In genomic region chr12:109645708-109646107, GRCh38 we compare ENCODE assay signal across 33 cellular contexts.
"Had no signal": no experiment of that assay in that cellular context is flagged by ENCODE, and none has a peak within 500 bp of the region (broad histone marks: within the 10 kb centered on the region; RNA-seq: fewer than 3 reads in every experiment).

No MANE protein-coding gene starts in this region.

- H3K4me1 ChIP-seq: ascending aorta, breast epithelium, colonic mucosa had no signal

- H3K4me1 Mint-ChIP-seq: activated CD4-positive, alpha-beta memory T cell treated with anti-CD3 and anti-CD28 coated beads, Interleukin-2, amount 10 ng/mL, durations not matched to agents 7 days and 5 days; activated CD4-positive, alpha-beta T cell treated with anti-CD3 and anti-CD28 coated beads, Interleukin-2, amount 10 ng/mL, durations not matched to agents 7 days and 5 days; activated naive CD4-positive, alpha-beta T cell treated with anti-CD3 and anti-CD28 coated beads, Interleukin-2, amount 10 ng/mL, durations not matched to agents 7 days and 5 days; activated naive CD8-positive, alpha-beta T cell treated with anti-CD3 and anti-CD28 coated beads, Interleukin-2, amount 10 ng/mL, durations not matched to agents 7 days and 5 days; T-cell; WTC11 had no signal

- H3K36me3 ChIP-seq: ascending aorta, breast epithelium, cardiac muscle cell, colonic mucosa had no signal

- H3K9me3 Mint-ChIP-seq: activated CD4-positive, alpha-beta memory T cell treated with anti-CD3 and anti-CD28 coated beads, Interleukin-2, amount 10 ng/mL, durations not matched to agents 7 days and 5 days; activated CD4-positive, alpha-beta T cell treated with anti-CD3 and anti-CD28 coated beads, Interleukin-2, amount 10 ng/mL, durations not matched to agents 7 days and 5 days; activated naive CD4-positive, alpha-beta T cell treated with anti-CD3 and anti-CD28 coated beads, Interleukin-2, amount 10 ng/mL, durations not matched to agents 7 days and 5 days; activated naive CD4-positive, alpha-beta T cell treated with anti-CD3 and anti-CD28 coated beads, Interleukin-2, amount 50 U/mL, for 72 hours; activated naive CD8-positive, alpha-beta T cell treated with anti-CD3 and anti-CD28 coated beads, Interleukin-2, amount 10 ng/mL, durations not matched to agents 7 days and 5 days; activated T-cell treated with anti-CD3 and anti-CD28 coated beads, Interleukin-2, amount 50 U/mL, for 24 hours; activated T-cell treated with anti-CD3 and anti-CD28 coated beads, Interleukin-2, amount 50 U/mL, for 72 hours; dendritic cell treated with granulocyte-macrophage colony-stimulating factor and Interleukin-4, amounts not matched to agents 40 ng/mL and 50 ng/mL, for 4 days; endodermal cell; T-cell; T-helper 1 cell treated with Interleukin-12 subunit alpha and Interleukin-12 subunit beta and Interleukin-4 antibody, amounts not matched to agents 30 μg/mL and 1 μg/mL, for 36 hours; T-helper 2 cell treated with Interferon-gamma antibody and Interleukin-4, amounts not matched to agents 5 μg/mL and 100 μg/mL, for 36 hours; WTC11 had no signal

- H3K27me3 Mint-ChIP-seq: brain had no signal

- H3K27ac ChIP-seq: ascending aorta, breast epithelium, cardiac muscle cell, colonic mucosa, dorsolateral prefrontal cortex had no signal

- H3K4me3 Mint-ChIP-seq: activated CD4-positive, alpha-beta memory T cell treated with anti-CD3 and anti-CD28 coated beads, Interleukin-2, amount 10 ng/mL, durations not matched to agents 7 days and 5 days; activated CD4-positive, alpha-beta T cell treated with anti-CD3 and anti-CD28 coated beads, Interleukin-2, amount 10 ng/mL, durations not matched to agents 7 days and 5 days; activated naive CD4-positive, alpha-beta T cell treated with anti-CD3 and anti-CD28 coated beads, Interleukin-2, amount 10 ng/mL, durations not matched to agents 7 days and 5 days; activated naive CD8-positive, alpha-beta T cell treated with anti-CD3 and anti-CD28 coated beads, Interleukin-2, amount 10 ng/mL, durations not matched to agents 7 days and 5 days; activated T-cell treated with anti-CD3 and anti-CD28 coated beads, Interleukin-2, amount 50 U/mL, for 24 hours; activated T-cell treated with anti-CD3 and anti-CD28 coated beads, Interleukin-2, amount 50 U/mL, for 72 hours; brain; dendritic cell treated with granulocyte-macrophage colony-stimulating factor and Interleukin-4, amounts not matched to agents 40 ng/mL and 50 ng/mL, for 4 days; endodermal cell; T-cell; T-helper 1 cell treated with Interleukin-12 subunit alpha and Interleukin-12 subunit beta and Interleukin-4 antibody, amounts not matched to agents 30 μg/mL and 1 μg/mL, for 36 hours; T-helper 2 cell treated with Interferon-gamma antibody and Interleukin-4, amounts not matched to agents 5 μg/mL and 100 μg/mL, for 36 hours; WTC11 had no signal

- H3K36me3 Mint-ChIP-seq: activated naive CD4-positive, alpha-beta T cell treated with anti-CD3 and anti-CD28 coated beads, Interleukin-2, amount 10 ng/mL, durations not matched to agents 7 days and 5 days; activated naive CD4-positive, alpha-beta T cell treated with anti-CD3 and anti-CD28 coated beads, Interleukin-2, amount 50 U/mL, for 72 hours; activated naive CD8-positive, alpha-beta T cell treated with anti-CD3 and anti-CD28 coated beads, Interleukin-2, amount 10 ng/mL, durations not matched to agents 7 days and 5 days; brain; T-cell; WTC11 had no signal

- ATAC-seq: activated naive CD4-positive, alpha-beta T cell treated with anti-CD3 and anti-CD28 coated beads, Interleukin-2, amount 50 U/mL, for 72 hours; activated T-cell treated with anti-CD3 and anti-CD28 coated beads, Interleukin-2, amount 50 U/mL, for 72 hours; esophagus mucosa; T-cell; WTC11 had no signal

- H3K27me3 ChIP-seq: ascending aorta, cardiac muscle cell, colonic mucosa had no signal

- H3K9me3 ChIP-seq: ascending aorta, breast epithelium, colonic mucosa had no signal

- H3K4me3 ChIP-seq: ascending aorta, breast epithelium, cardiac muscle cell, colonic mucosa, dorsolateral prefrontal cortex had no signal

- DNase-seq: activated CD4-positive, alpha-beta memory T cell treated with anti-CD3 and anti-CD28 coated beads, Interleukin-2, amount 10 ng/mL, durations not matched to agents 7 days and 5 days; activated CD4-positive, alpha-beta T cell treated with anti-CD3 and anti-CD28 coated beads for 1 hour; activated CD4-positive, alpha-beta T cell treated with anti-CD3 and anti-CD28 coated beads for 4 hours; activated CD4-positive, alpha-beta T cell treated with anti-CD3 and anti-CD28 coated beads, Interleukin-2, amount 10 ng/mL, durations not matched to agents 7 days and 5 days; activated CD4-positive, alpha-beta T cell treated with anti-CD3 and anti-CD28 coated beads, Interleukin-2, amount 50 U/mL, for 4 hours; activated CD8-positive, alpha-beta memory T cell treated with anti-CD3 and anti-CD28 coated beads, Interleukin-2, amount 50 U/mL, for 48 hours; activated gamma-delta T cell; activated naive CD4-positive, alpha-beta T cell; activated naive CD4-positive, alpha-beta T cell treated with anti-CD3 and anti-CD28 coated beads, Interleukin-2, amount 10 ng/mL, durations not matched to agents 7 days and 5 days; activated naive CD8-positive, alpha-beta T cell treated with anti-CD3 and anti-CD28 coated beads, Interleukin-2, amount 10 ng/mL, durations not matched to agents 7 days and 5 days; activated T-cell treated with anti-CD3 and anti-CD28 coated beads for 4 hours; activated T-cell treated with anti-CD3 and anti-CD28 coated beads, Interleukin-2, amount 50 U/mL, for 24 hours; activated T-cell treated with anti-CD3 and anti-CD28 coated beads, Interleukin-2, amount 50 U/mL, for 72 hours; central memory CD4-positive, alpha-beta T cell; cerebellar nuclear complex; colonic mucosa; dorsolateral prefrontal cortex; effector memory CD4-positive, alpha-beta T cell; endodermal cell; foreskin fibroblast; SW 1271; T-cell; T1000 had no signal

- H3K27ac Mint-ChIP-seq: activated CD4-positive, alpha-beta memory T cell treated with anti-CD3 and anti-CD28 coated beads, Interleukin-2, amount 10 ng/mL, durations not matched to agents 7 days and 5 days; activated CD4-positive, alpha-beta T cell treated with anti-CD3 and anti-CD28 coated beads, Interleukin-2, amount 10 ng/mL, durations not matched to agents 7 days and 5 days; activated naive CD4-positive, alpha-beta T cell treated with anti-CD3 and anti-CD28 coated beads, Interleukin-2, amount 10 ng/mL, durations not matched to agents 7 days and 5 days; activated naive CD4-positive, alpha-beta T cell treated with anti-CD3 and anti-CD28 coated beads, Interleukin-2, amount 50 U/mL, for 72 hours; activated naive CD8-positive, alpha-beta T cell treated with anti-CD3 and anti-CD28 coated beads, Interleukin-2, amount 10 ng/mL, durations not matched to agents 7 days and 5 days; activated T-cell treated with anti-CD3 and anti-CD28 coated beads, Interleukin-2, amount 50 U/mL, for 24 hours; activated T-cell treated with anti-CD3 and anti-CD28 coated beads, Interleukin-2, amount 50 U/mL, for 72 hours; dendritic cell treated with granulocyte-macrophage colony-stimulating factor and Interleukin-4, amounts not matched to agents 40 ng/mL and 50 ng/mL, for 4 days; endodermal cell; T-cell; T-helper 1 cell treated with Interleukin-12 subunit alpha and Interleukin-12 subunit beta and Interleukin-4 antibody, amounts not matched to agents 30 μg/mL and 1 μg/mL, for 36 hours; T-helper 2 cell treated with Interferon-gamma antibody and Interleukin-4, amounts not matched to agents 5 μg/mL and 100 μg/mL, for 36 hours; WTC11 had no signal
